8 cellular contexts compared by ENCODE assay signal in the genomic region with DNA sequence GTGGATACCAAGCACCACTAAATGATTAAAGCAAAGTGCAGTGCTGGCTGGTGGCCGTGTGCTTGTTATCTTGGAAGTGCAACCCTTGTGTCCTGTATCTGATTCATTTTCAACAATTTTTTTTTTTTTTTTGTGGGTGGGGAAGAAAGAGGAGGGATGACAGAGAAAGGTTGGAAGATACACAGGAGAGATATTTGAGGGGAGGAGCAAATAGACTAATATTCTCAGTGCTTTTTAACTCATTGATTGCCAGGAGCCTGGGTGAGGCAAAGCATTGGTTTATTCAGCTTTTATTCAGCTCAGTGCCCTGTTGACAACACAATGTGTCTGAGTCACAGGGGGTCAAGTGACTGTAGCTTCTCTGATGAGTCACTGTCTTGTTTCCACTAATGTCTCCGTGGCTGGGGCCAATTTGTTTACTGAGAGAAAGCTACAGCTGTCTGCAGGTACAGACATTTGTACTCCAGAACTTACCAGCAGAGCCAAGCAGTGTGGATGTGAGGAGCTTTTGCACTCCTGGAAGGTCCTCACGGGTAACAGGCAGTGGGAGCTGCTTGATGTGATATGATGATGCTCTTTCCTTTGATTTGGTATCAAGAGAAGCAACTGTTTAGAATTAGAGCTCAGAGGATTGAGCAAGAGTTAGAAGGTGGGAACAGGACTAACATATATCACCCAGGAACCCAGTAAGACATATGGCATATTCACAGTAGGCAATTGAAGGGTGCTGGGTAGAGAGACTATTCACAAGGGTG. TPM values are rescaled to one million over a fixed set of nuclear protein-coding genes. Genes with fewer than 3 reads are reported as not detected.
DNase-seq lines count a peak whose midpoint lies in the region; ATAC-seq, FAIRE-seq and TF ChIP-seq lines count a peak whose summit lies in the region.

No MANE protein-coding gene starts in this region.

- no peak overlapping the region for H3K4me3 Mint-ChIP-seq in activated CD8-positive, alpha-beta T cell treated with anti-CD3 and anti-CD28 coated beads for 36 hours
- H3K4me3 Mint-ChIP-seq in stimulated activated naive CD8-positive, alpha-beta T cell treated with anti-CD3 and anti-CD28 coated beads, Interleukin-15, amount 100 ng/mL, for 72 hours, result peak overlapping the region; percentile 29 to 44

- no peak for FAIRE-seq in GM12891 (lab: Jason Lieb, UNC)

- intact Hi-C loops in activated CD8-positive, alpha-beta T cell treated with anti-CD3 and anti-CD28 coated beads for 36 hours (cut with micrococcal nuclease), result no loop called here
- intact Hi-C loops in Right ventricle myocardium superior (cut with DNase I), result no loop called here

- H3K27ac ChIP-seq in AG04450 (ENCODE audit: low read depth, low read length) (no peak overlapping the region), HUES48 (ENCODE audit: low read depth, low read length) (peak overlapping the region; percentile 76)

- TF ChIP-seq POLR2A in GM12891 (IDR thresholded peaks at IDR 0.05; ENCODE audit: low read depth, low read length), result no peak

- H3K27me3 Mint-ChIP-seq in activated CD8-positive, alpha-beta T cell treated with anti-CD3 and anti-CD28 coated beads for 36 hours, result no peaks in the 10 kb centered on the region
- no peaks in the 10 kb centered on the region for H3K27me3 Mint-ChIP-seq in stimulated activated naive CD8-positive, alpha-beta T cell treated with anti-CD3 and anti-CD28 coated beads, Interleukin-15, amount 100 ng/mL, for 72 hours

- H3K36me3 Mint-ChIP-seq in activated CD8-positive, alpha-beta T cell treated with anti-CD3 and anti-CD28 coated beads for 36 hours (ENCODE audit: low read depth), result no peaks in the 10 kb centered on the region

- no peak overlapping the region for H3K9ac ChIP-seq in HUES48 (ENCODE audit: low read depth, low read length)

- CTCF ChIA-PET in AG04450 (lab: Charles Lee), result interaction anchor here (0.7 to 1.5 kb wide), 4 partner anchors 16 to 164 kb away, joined by 4 to 7 read pairs (median 4); no protein-coding TSS in a partner anchor
- CTCF ChIA-PET in activated CD8-positive, alpha-beta T cell treated with anti-CD3 and anti-CD28 coated beads for 36 hours (lab: Charles Lee), result interaction anchor here (0.6 to 2.8 kb wide), 4 partner anchors 12 to 173 kb away, joined by 3 to 23 read pairs (median 4); no protein-coding TSS in a partner anchor

- H3K9me3 ChIP-seq in AG04450 (ENCODE audit: control insufficient read depth, insufficient read depth, low read length), result no peaks in the 10 kb centered on the region
- H3K9me3 ChIP-seq in HUES48 (ENCODE audit: control insufficient read depth, insufficient read depth, low read length), result no peaks in the 10 kb centered on the region

- no peaks in the 10 kb centered on the region for H3K9me3 Mint-ChIP-seq in activated CD8-positive, alpha-beta T cell treated with anti-CD3 and anti-CD28 coated beads for 36 hours
- no peaks in the 10 kb centered on the region for H3K9me3 Mint-ChIP-seq in stimulated activated naive CD8-positive, alpha-beta T cell treated with anti-CD3 and anti-CD28 coated beads, Interleukin-15, amount 100 ng/mL, for 72 hours

- TF ChIP-seq CTCF in AG04450 (IDR thresholded peaks at IDR 0.05; ENCODE audit: low read depth, low read length), result no peak
- no peak for TF ChIP-seq CTCF in activated CD8-positive, alpha-beta T cell treated with anti-CD3 and anti-CD28 coated beads for 36 hours (IDR thresholded peaks at IDR 0.05)

- POLR2A ChIA-PET in AG04450 (lab: Yijun Ruan, JAX), result interaction anchor here (0.7 to 1.1 kb wide), 3 partner anchors 16 to 24 kb away, joined by 3 to 6 read pairs (median 5); a partner anchor contains a TSS
- POLR2A ChIA-PET in activated CD8-positive, alpha-beta T cell treated with anti-CD3 and anti-CD28 coated beads for 36 hours (lab: Charles Lee), result no interaction called here

- ATAC-seq in GM19043 (IDR thresholded peaks at IDR 0.05; ENCODE audit: low read depth, unreplicated experiment) (peak; percentile 74), Right ventricle myocardium superior (ENCODE audit: poor library complexity) (no peak)
- peak; percentile 99 for ATAC-seq in activated CD8-positive, alpha-beta T cell treated with anti-CD3 and anti-CD28 coated beads for 36 hours
- peak; percentile 99 for ATAC-seq in stimulated activated naive CD8-positive, alpha-beta T cell treated with anti-CD3 and anti-CD28 coated beads, Interleukin-15, amount 100 ng/mL, for 72 hours

- H3K4me1 ChIP-seq in HUES48 (ENCODE audit: control insufficient read depth, insufficient read depth, low read length), result peaks cover 13% of the 10 kb centered on the region

- peaks cover 17% of the 10 kb centered on the region for H3K4me1 Mint-ChIP-seq in activated CD8-positive, alpha-beta T cell treated with anti-CD3 and anti-CD28 coated beads for 36 hours (ENCODE audit: low read depth)
- H3K4me1 Mint-ChIP-seq in stimulated activated naive CD8-positive, alpha-beta T cell treated with anti-CD3 and anti-CD28 coated beads, Interleukin-15, amount 100 ng/mL, for 72 hours, result peaks cover 17% of the 10 kb centered on the region

- H3K27me3 ChIP-seq in AG04450 (ENCODE audit: control insufficient read depth, insufficient read depth, low read length), result no peaks in the 10 kb centered on the region
- H3K27me3 ChIP-seq in HUES48 (ENCODE audit: control insufficient read depth, insufficient read depth, low read length), result no peaks in the 10 kb centered on the region

- no peak overlapping the region for H3K4me3 ChIP-seq in AG04450 (ENCODE audit: low read depth, low read length)
- no peak overlapping the region; the same call in 1 of the 2 replicates for H3K4me3 ChIP-seq in HUES48 (ENCODE audit: low read depth, low read length)

- H3K36me3 ChIP-seq in HUES48 (ENCODE audit: control insufficient read depth, insufficient read depth, low read length), result no peaks in the 10 kb centered on the region

- peak overlapping the region; percentile 52 for H3K27ac Mint-ChIP-seq in activated CD8-positive, alpha-beta T cell treated with anti-CD3 and anti-CD28 coated beads for 36 hours
- peak overlapping the region; percentile 90 to 94 for H3K27ac Mint-ChIP-seq in stimulated activated naive CD8-positive, alpha-beta T cell treated with anti-CD3 and anti-CD28 coated beads, Interleukin-15, amount 100 ng/mL, for 72 hours

- DNase-seq in AG04450 (ENCODE audit: low read depth, low spot score) (peak; percentile 18), globus pallidus (ENCODE audit: low spot score) (peak; percentile 66), Right ventricle myocardium superior (no peak), GM12891 (ENCODE audit: insufficient read length, low spot score) (no peak)
- peak; percentile 70 for DNase-seq in activated CD8-positive, alpha-beta T cell treated with anti-CD3 and anti-CD28 coated beads for 36 hours
- peak; percentile 39 to 62 for DNase-seq in stimulated activated naive CD8-positive, alpha-beta T cell treated with anti-CD3 and anti-CD28 coated beads, Interleukin-15, amount 100 ng/mL, for 72 hours

TF ChIP-seq in GM12891, 5 proteins besides CTCF, POLR2A, EP300 and RAD21:
- TF ChIP-seq POLR2AphosphoS5 (IDR thresholded peaks at IDR 0.05; ENCODE audit: low read depth, low read length), result no peak
- TF ChIP-seq SPI1 (IDR thresholded peaks at IDR 0.05; ENCODE audit: low read depth, low read length), result no peak
- no peak for TF ChIP-seq POU2F2 (IDR thresholded peaks at IDR 0.05; ENCODE audit: low read depth, low read length)
- no peak for TF ChIP-seq PAX5 (IDR thresholded peaks at IDR 0.05; ENCODE audit: insufficient read depth, low read length, severe bottlenecking)
- TF ChIP-seq TAF1 (IDR thresholded peaks at IDR 0.05; ENCODE audit: low read depth, low read length), result no peak

RNA-seq across cellular contexts. Expression of a gene that starts 23.6 kb away (rescaled TPM):
- 0.37 and 0.46 TPM in 2 replicates for polyA plus RNA-seq in AG04450 (2011; rRNA removed)
- 0.70 and 0.74 TPM in 2 replicates for polyA minus RNA-seq in AG04450 (2011; rRNA and poly(A)+ RNA removed)
- 1 to 10 TPM in 1 of 2 experiments, under 1 TPM in 1; 0.58 to 1.1 TPM for total RNA-seq in activated CD8-positive, alpha-beta T cell treated with anti-CD3 and anti-CD28 coated beads for 36 hours
- total RNA-seq in Right ventricle myocardium superior, result 1.7 TPM
- polyA plus RNA-seq in GM12891 (2012; ENCODE audit: low read depth, missing spikeins), result 0.06 TPM

RNA-seq across cellular contexts. Expression of a gene that starts 36.2 kb away (rescaled TPM):
- polyA plus RNA-seq in AG04450 (2011; rRNA removed), result 32.0 and 32.9 TPM in 2 replicates
- polyA minus RNA-seq in AG04450 (2011; rRNA and poly(A)+ RNA removed), result 31.4 and 31.8 TPM in 2 replicates
- 10 to 100 TPM; 44.6 to 46.6 TPM for total RNA-seq in activated CD8-positive, alpha-beta T cell treated with anti-CD3 and anti-CD28 coated beads for 36 hours
- 16.8 TPM for total RNA-seq in Right ventricle myocardium superior
- polyA plus RNA-seq in GM12891 (2012; ENCODE audit: low read depth, missing spikeins), result 23.3 TPM

Comparison
In these comparisons a context has a peak if more than half of its experiments do, and no peak if none do; other contexts are left out.
1. DNase-seq: peak in AG04450 (single experiment), activated CD8-positive, alpha-beta T cell treated with anti-CD3 and anti-CD28 coated beads for 36 hours (single experiment), globus pallidus (single experiment) and stimulated activated naive CD8-positive, alpha-beta T cell treated with anti-CD3 and anti-CD28 coated beads, Interleukin-15, amount 100 ng/mL, for 72 hours (2 of 2); none in Right ventricle myocardium superior (single experiment) and GM12891 (single experiment).